In the genomic region with DNA sequence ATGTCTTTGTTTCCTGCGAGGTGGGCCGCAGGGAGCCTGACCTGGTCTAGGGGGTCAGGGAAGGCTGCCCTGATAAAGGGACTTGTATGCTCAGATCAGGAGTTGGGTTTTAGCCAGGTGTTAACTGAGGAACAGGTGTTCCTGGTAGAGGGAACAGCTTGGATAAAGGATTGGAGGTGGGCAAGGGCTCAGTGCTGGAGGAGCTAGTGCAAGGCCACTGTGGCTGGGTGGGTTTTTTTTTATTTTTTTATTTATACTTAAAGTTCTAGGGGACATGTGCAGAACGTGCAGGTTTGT, we compare ENCODE assay signal across 27 cellular contexts. TPM values are rescaled to one million over a fixed set of nuclear protein-coding genes. Genes with fewer than 3 reads are reported as not detected.
"Had no signal": no experiment of that assay in that cellular context is flagged by ENCODE, and none has a peak within 500 bp of the region (broad histone marks: within the 10 kb centered on the region; RNA-seq: fewer than 3 reads in every experiment).

No MANE protein-coding gene starts in this region.

- DNase-seq: activated B cell treated with CpG ODN at 0.5 μM for 24 hours; activated CD4-positive, alpha-beta T cell treated with anti-CD3 and anti-CD28 coated beads, Interleukin-2, amount 50 U/mL, for 1 hour; activated CD8-positive, alpha-beta T cell treated with anti-CD3 and anti-CD28 coated beads for 36 hours; activated gamma-delta T cell treated with Interleukin-2 at 50 U/mL for 16 hours; activated naive CD4-positive, alpha-beta T cell treated with anti-CD3 and anti-CD28 coated beads, Interleukin-2, amount 50 U/mL, for 16 hours; activated T-cell treated with anti-CD3 and anti-CD28 coated beads, Interleukin-2, amount 50 U/mL, for 4 hours; foreskin keratinocyte; mesendoderm; mucosa of descending colon; SK-N-SH; stimulated activated CD4-positive, alpha-beta T cell treated with anti-CD3 and anti-CD28 coated beads, Interleukin-12 subunit alpha, Interleukin-12 subunit beta, amount 100 ng/mL, for 4 hours; stimulated activated CD4-positive, alpha-beta T cell treated with anti-CD3 and anti-CD28 coated beads, Interleukin-4, amount 100 ng/mL, for 1 hour; stimulated activated naive CD8-positive, alpha-beta T cell treated with anti-CD3 and anti-CD28 coated beads, Interleukin-15, Interleukin-2, amounts not matched to agents 100 U/mL and 50 U/mL, for 24 hours; SW 1271; testis; upper lobe of left lung had no signal

- H3K9me3 ChIP-seq: esophagus muscularis mucosa, heart left ventricle, left lung, mucosa of descending colon, pancreas, right lobe of liver, SK-N-SH, testis, upper lobe of left lung had no signal

- H3K27ac ChIP-seq: foreskin keratinocyte, left lung, pancreas, right lobe of liver, skin epidermis, testis, upper lobe of left lung had no signal

- H3K27me3 Mint-ChIP-seq: activated B cell treated with CpG ODN at 0.5 μM for 24 hours; activated CD8-positive, alpha-beta T cell treated with anti-CD3 and anti-CD28 coated beads for 36 hours; activated T-helper 17 cell treated with anti-CD3 and anti-CD28 coated beads, Interleukin-2, amount 50 U/mL, for 72 hours; dendritic cell treated with granulocyte-macrophage colony-stimulating factor and Interleukin-4, amounts not matched to agents 40 ng/mL and 50 ng/mL, for 4 days had no signal

- H3K4me3 Mint-ChIP-seq: activated B cell treated with CpG ODN at 0.5 μM for 24 hours; activated CD8-positive, alpha-beta T cell treated with anti-CD3 and anti-CD28 coated beads for 36 hours; activated T-cell treated with anti-CD3 and anti-CD28 coated beads, Interleukin-2, amount 50 U/mL, for 4 hours; activated T-helper 17 cell treated with anti-CD3 and anti-CD28 coated beads, Interleukin-2, amount 50 U/mL, for 72 hours; dendritic cell treated with granulocyte-macrophage colony-stimulating factor and Interleukin-4, amounts not matched to agents 40 ng/mL and 50 ng/mL, for 4 days had no signal

- H3K9me3 Mint-ChIP-seq: activated B cell treated with CpG ODN at 0.5 μM for 24 hours; activated CD8-positive, alpha-beta T cell treated with anti-CD3 and anti-CD28 coated beads for 36 hours; activated T-cell treated with anti-CD3 and anti-CD28 coated beads, Interleukin-2, amount 50 U/mL, for 4 hours; activated T-helper 17 cell treated with anti-CD3 and anti-CD28 coated beads, Interleukin-2, amount 50 U/mL, for 72 hours; dendritic cell treated with granulocyte-macrophage colony-stimulating factor and Interleukin-4, amounts not matched to agents 40 ng/mL and 50 ng/mL, for 4 days had no signal

- H3K4me1 ChIP-seq: foreskin keratinocyte, left lung, pancreas, right lobe of liver had no signal

- H3K4me3 ChIP-seq: esophagus muscularis mucosa, heart left ventricle, left lung, lung, mucosa of descending colon, pancreas, right lobe of liver, skin epidermis, testis, upper lobe of left lung had no signal

- H3K4me1 Mint-ChIP-seq: activated B cell treated with CpG ODN at 0.5 μM for 24 hours; activated T-helper 17 cell treated with anti-CD3 and anti-CD28 coated beads, Interleukin-2, amount 50 U/mL, for 72 hours had no signal

- H3K27me3 ChIP-seq: esophagus muscularis mucosa, foreskin keratinocyte, heart left ventricle, left lung, pancreas, right lobe of liver, testis, upper lobe of left lung had no signal

- H3K36me3 ChIP-seq: pancreas, right lobe of liver had no signal

- H3K27ac Mint-ChIP-seq: activated B cell treated with CpG ODN at 0.5 μM for 24 hours; activated CD8-positive, alpha-beta T cell treated with anti-CD3 and anti-CD28 coated beads for 36 hours; activated T-helper 17 cell treated with anti-CD3 and anti-CD28 coated beads, Interleukin-2, amount 50 U/mL, for 72 hours; dendritic cell treated with granulocyte-macrophage colony-stimulating factor and Interleukin-4, amounts not matched to agents 40 ng/mL and 50 ng/mL, for 4 days had no signal

- ATAC-seq: activated CD8-positive, alpha-beta T cell treated with anti-CD3 and anti-CD28 coated beads for 36 hours; activated T-cell treated with anti-CD3 and anti-CD28 coated beads, Interleukin-2, amount 50 U/mL, for 4 hours; activated T-helper 17 cell treated with anti-CD3 and anti-CD28 coated beads, Interleukin-2, amount 50 U/mL, for 72 hours; foreskin keratinocyte; left lung; mucosa of descending colon; pancreas; stimulated activated naive CD8-positive, alpha-beta T cell treated with anti-CD3 and anti-CD28 coated beads, Interleukin-15, Interleukin-2, amounts not matched to agents 100 U/mL and 50 U/mL, for 24 hours had no signal

RNA-seq across cellular contexts. Expression of a gene that starts 31.1 kb away (rescaled TPM):
- total RNA-seq: activated B cell treated with CpG ODN at 0.5 μM for 24 hours; activated CD8-positive, alpha-beta T cell treated with anti-CD3 and anti-CD28 coated beads for 36 hours; activated T-helper 17 cell treated with anti-CD3 and anti-CD28 coated beads, Interleukin-2, amount 50 U/mL, for 72 hours; bronchial epithelial cell; esophagus muscularis mucosa; foreskin keratinocyte; left lung; mucosa of descending colon; pancreas; right lobe of liver; T-helper 2 cell treated with Interferon-gamma antibody and Interleukin-4, amounts not matched to agents 100 ng/mL and 5 ng/mL, for 36 hours had no signal
